In the genomic region with DNA sequence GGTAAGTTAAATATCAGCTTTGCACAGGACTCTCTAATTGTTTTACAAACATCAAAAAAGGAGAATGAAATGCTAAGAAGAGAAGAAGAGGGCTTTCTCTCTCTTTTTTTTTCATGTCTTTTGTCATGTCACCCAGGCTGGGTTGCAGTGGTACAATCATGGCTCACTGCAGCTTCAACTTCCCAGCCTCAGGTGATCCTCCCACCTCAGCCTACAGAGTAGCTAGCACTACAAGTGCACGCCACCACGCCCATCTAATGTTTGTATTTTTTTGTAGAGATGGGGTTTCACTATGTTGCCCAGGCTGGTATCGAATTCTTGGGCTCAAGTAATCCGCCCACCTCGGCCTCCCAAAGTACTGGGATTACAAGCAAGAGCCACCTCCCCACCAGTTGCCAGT, we compare ENCODE assay signal across 16 cellular contexts.
"Had no signal": no experiment of that assay in that cellular context is flagged by ENCODE, and none has a peak within 500 bp of the region (broad histone marks: within the 10 kb centered on the region; RNA-seq: fewer than 3 reads in every experiment).

No MANE protein-coding gene starts in this region.

- H3K9me3 ChIP-seq: esophagus muscularis mucosa, lower lobe of right lung, tibial artery had no signal

- H3K27ac ChIP-seq: esophagus muscularis mucosa, lower lobe of right lung, tibial artery had no signal

- DNase-seq: activated CD4-positive, alpha-beta T cell treated with anti-CD3 and anti-CD28 coated beads for 1 hour; activated naive CD4-positive, alpha-beta T cell; activated T-cell treated with anti-CD3 and anti-CD28 coated beads, Interleukin-2, amount 50 U/mL, for 4 hours; amygdala; cerebellar nuclear complex; dermis blood vessel endothelial cell; immature natural killer cell; lower lobe of right lung; midbrain; right cardiac atrium; small intestine; SW 1271; T-helper 9 cell; tibial artery had no signal

- H3K27me3 Mint-ChIP-seq: brain had no signal

- H3K27ac Mint-ChIP-seq: immature natural killer cell had no signal

- H3K27me3 ChIP-seq: esophagus muscularis mucosa, tibial artery had no signal

- H3K4me3 ChIP-seq: esophagus muscularis mucosa, lower lobe of right lung, tibial artery had no signal

- H3K36me3 ChIP-seq: esophagus muscularis mucosa, lower lobe of right lung, tibial artery had no signal

- H3K4me3 Mint-ChIP-seq: activated T-cell treated with anti-CD3 and anti-CD28 coated beads, Interleukin-2, amount 50 U/mL, for 4 hours; brain; immature natural killer cell had no signal

- ATAC-seq: activated T-cell treated with anti-CD3 and anti-CD28 coated beads, Interleukin-2, amount 50 U/mL, for 4 hours; lower lobe of right lung; right cardiac atrium had no signal
